Comparison of ENCODE assay signal across 23 cellular contexts in genomic region chr12:70044170-70044569, GRCh38.
A peak's percentile ranks its signal among the peaks of the same experiment; 100 is the strongest.
DNase-seq lines count a peak whose midpoint lies in the region; ATAC-seq, FAIRE-seq and TF ChIP-seq lines count a peak whose summit lies in the region.
"Had no signal": no experiment of that assay in that cellular context is flagged by ENCODE, and none has a peak within 500 bp of the region (broad histone marks: within the 10 kb centered on the region; RNA-seq: fewer than 3 reads in every experiment).

No MANE protein-coding gene starts in this region.

- dilution Hi-C loops in IMR-90 (cut with HindIII; ENCODE audit: low sequenced_read_pairs, unreplicated experiment), result no loop called here

- TF ChIP-seq POLR2A in A549 (IDR thresholded peaks at IDR 0.05; ENCODE audit: low read length) (no peak), IMR-90 (IDR thresholded peaks at IDR 0.05; ENCODE audit: low read depth, low read length) (no peak), K562 (conservative IDR thresholded peaks at IDR 0.05) (no peak), thyroid gland (IDR thresholded peaks at IDR 0.05) (no peak)

- H2AK5ac ChIP-seq in IMR-90 (ENCODE audit: low read depth, low read length), result no peak overlapping the region

- H2AFZ ChIP-seq in IMR-90 (replicated peaks; ENCODE audit: low read length, poor library complexity), result no peak overlapping the region
- no peak overlapping the region for H2AFZ ChIP-seq in K562 (ENCODE audit: low read depth, low read length)
- H2AFZ ChIP-seq: PC-9 had no signal

- 55% methylated on average over 2 of the region's 2 CpGs for WGBS in A549 (ENCODE audit: missing lambda C conversion rate)
- no CpG with 5 or more reads among the region's 2 CpGs for WGBS in IMR-90 (ENCODE audit: extremely low coverage in 2 of 2, insufficient read length in 1 of 2), 2 experiments
- 3% methylated on average over 2 of the region's 2 CpGs for WGBS in K562 (ENCODE audit: insufficient coverage, low coverage, missing lambda C conversion rate)
- WGBS in thyroid gland, 2 donors, result 78 to 90% methylated on average over 2 of the region's 2 CpGs

- no peak overlapping the region for H2AK9ac ChIP-seq in IMR-90 (replicated peaks; ENCODE audit: low read depth, low read length, poor library complexity)

- no peak overlapping the region for H3K4ac ChIP-seq in IMR-90 (ENCODE audit: low read depth, low read length)

- CTCF ChIA-PET in A549 (lab: Yijun Ruan, JAX) (interaction anchor here (0.7 to 1.2 kb wide), 2 partner anchors 14 to 143 kb away, joined by 3 read pairs; no protein-coding TSS in a partner anchor), IMR-90 (lab: Yijun Ruan, JAX) (no interaction called here), K562 (lab: Yijun Ruan, JAX; ENCODE audit: low intra/inter-chr PET ratio) (no interaction called here)

- H3K36me3 ChIP-seq in IMR-90 (ENCODE audit: control insufficient read depth, insufficient read depth, low read length), result no peaks in the 10 kb centered on the region
- no peaks in the 10 kb centered on the region for H3K36me3 ChIP-seq in K562 (ENCODE audit: control insufficient read depth, insufficient read depth, low read length)
- no peaks in the 10 kb centered on the region for H3K36me3 ChIP-seq in thyroid gland
- H3K36me3 ChIP-seq: BE2C had no signal

- H3K79me2 ChIP-seq in K562 (ENCODE audit: control insufficient read depth, insufficient read depth, low read length), result no peaks in the 10 kb centered on the region

- TF ChIP-seq CTCF in A549 (IDR thresholded peaks at IDR 0.05) (no peak), IMR-90 (conservative IDR thresholded peaks at IDR 0.05; ENCODE audit: low read depth, low read length) (no peak), K562 (IDR thresholded peaks at IDR 0.05 in 2 of 3, conservative IDR thresholded peaks at IDR 0.05 in 1 of 3; ENCODE audit: insufficient read depth in 2 of 3, low read depth in 1 of 3, low read length in 3 of 3) (no peak), fibroblast of pulmonary artery (IDR thresholded peaks at IDR 0.05; ENCODE audit: low read length, missing control alignments) (no peak), thyroid gland (IDR thresholded peaks at IDR 0.05) (no peak)

- no peak overlapping the region for H3K4me2 ChIP-seq in A549
- no peak overlapping the region for H3K4me2 ChIP-seq in IMR-90 (ENCODE audit: low read depth, low read length)
- no peak overlapping the region for H3K4me2 ChIP-seq in K562 (ENCODE audit: insufficient read depth, low read length)
- H3K4me2 ChIP-seq: PC-9 had no signal

- no peak overlapping the region for H3K27ac ChIP-seq in A549
- H3K27ac ChIP-seq in IMR-90 (ENCODE audit: insufficient read depth, low read length), result no peak overlapping the region
- 0 out of 3 replicates have a peak overlapping the region, but pooled peaks have one; percentile 9 for H3K27ac ChIP-seq in K562 (ENCODE audit: extremely low read depth, low read depth, low read length)
- H3K27ac ChIP-seq in thyroid gland, result no peak overlapping the region
- H3K27ac ChIP-seq: HL-60, PC-9 had no signal

- no peak overlapping the region for H3K4me3 ChIP-seq in A549
- H3K4me3 ChIP-seq in IMR-90 (ENCODE audit: insufficient read depth, low read depth, low read length), result no peak overlapping the region
- no peak overlapping the region for H3K4me3 ChIP-seq in K562
- no peak overlapping the region for H3K4me3 ChIP-seq in fibroblast of pulmonary artery (replicated peaks; ENCODE audit: low read depth, low read length)
- no peak overlapping the region for H3K4me3 ChIP-seq in thyroid gland (replicated peaks in 1 of 3)
- H3K4me3 ChIP-seq: PC-9 had no signal

- ATAC-seq in A549 (no peak), IMR-90 (ENCODE audit: low read depth) (no peak), K562 (peak; percentile 83), GM18520 (IDR thresholded peaks at IDR 0.05; ENCODE audit: unreplicated experiment) (no peak)

- H3K9ac ChIP-seq in IMR-90 (ENCODE audit: low read depth, low read length) (no peak overlapping the region), K562 (ENCODE audit: insufficient read depth in 1 of 2, low read depth in 2 of 2, low read length in 2 of 2) (no peak overlapping the region)

- BruUV-seq in IMR-90 (replicated peaks; lab: Mats Ljungman, UMichigan), result no TSS peak
- BruUV-seq in K562 (replicated peaks; lab: Mats Ljungman, UMichigan), result no TSS peak

- in situ Hi-C loops in IMR-90 (cut with MboI; ENCODE audit: low sequenced_read_pairs) (no loop called here), K562 (cut with MboI) (no loop called here)

- no peak overlapping the region for H2BK5ac ChIP-seq in IMR-90 (ENCODE audit: low read depth, low read length, poor library complexity, severe bottlenecking)

- H3K18ac ChIP-seq in IMR-90 (ENCODE audit: low read depth, low read length), result no peak overlapping the region

- FAIRE-seq in A549 (lab: Jason Lieb, UNC), result no peak
- FAIRE-seq in K562 (lab: Jason Lieb, UNC), result peak; percentile 80
- FAIRE-seq: A204.1, D721Med had no signal

- H4K20me1 ChIP-seq in IMR-90 (ENCODE audit: insufficient read depth, low read length), result no peaks in the 10 kb centered on the region
- no peaks in the 10 kb centered on the region for H4K20me1 ChIP-seq in K562 (replicated peaks; ENCODE audit: control insufficient read depth, insufficient read depth, low read length)

- no peak overlapping the region for H3K14ac ChIP-seq in IMR-90 (replicated peaks; ENCODE audit: low read depth, low read length)

- no peak overlapping the region for H3K56ac ChIP-seq in IMR-90 (ENCODE audit: extremely low read depth, insufficient read depth, low read length)

- H3K4me1 ChIP-seq in A549 (peaks cover 12% of the 10 kb centered on the region; the same call in 2 of the 3 replicates), IMR-90 (ENCODE audit: control insufficient read depth, insufficient read depth, low read length) (no peaks in the 10 kb centered on the region), K562 (replicated peaks in 1 of 2; ENCODE audit: control insufficient read depth in 2 of 2, insufficient read depth in 2 of 2, low read length in 2 of 2) (peaks cover 0 to 8% of the 10 kb centered on the region in 2 experiments; a peak in 2 of 5 replicates), thyroid gland (no peaks in the 10 kb centered on the region)
- H3K4me1 ChIP-seq: BE2C had no signal

- TF ChIP-seq RAD21 in A549 (conservative IDR thresholded peaks at IDR 0.05 in 1 of 2, IDR thresholded peaks at IDR 0.05 in 1 of 2), result no peak
- no peak for TF ChIP-seq RAD21 in IMR-90 (IDR thresholded peaks at IDR 0.05; ENCODE audit: low read length)
- no peak for TF ChIP-seq RAD21 in K562 (CRISPR knock-in tag; conservative IDR thresholded peaks at IDR 0.05 in 1 of 2, IDR thresholded peaks at IDR 0.05 in 1 of 2)

- H3K9me1 ChIP-seq in IMR-90 (ENCODE audit: insufficient read depth, low read length) (no peaks in the 10 kb centered on the region), K562 (ENCODE audit: control insufficient read depth, insufficient read depth, low read length) (no peaks in the 10 kb centered on the region)

- no peak overlapping the region for H2BK120ac ChIP-seq in IMR-90 (ENCODE audit: low read depth, low read length)

- H4K8ac ChIP-seq in IMR-90 (ENCODE audit: low read depth in 2 of 2, low read length in 2 of 2), result no peak overlapping the region

- POLR2A ChIA-PET in A549 (lab: Yijun Ruan, JAX), result no interaction called here
- POLR2A ChIA-PET in IMR-90 (lab: Charles Lee; ENCODE audit: unreplicated experiment), result no interaction called here
- POLR2A ChIA-PET in K562 (lab: Yijun Ruan, JAX), result interaction anchor here (0.9 to 1.9 kb wide), 3 partner anchors 12 to 63 kb away, joined by 3 to 5 read pairs (median 3); no protein-coding TSS in a partner anchor

- intact Hi-C loops in IMR-90 (cut with micrococcal nuclease), result no loop called here
- intact Hi-C loops in K562 (cut with micrococcal nuclease), result no loop called here
- intact Hi-C loops in thyroid gland (cut with DNase I), result no loop called here

- no peak overlapping the region for H4K5ac ChIP-seq in IMR-90 (ENCODE audit: low read depth, low read length)

- no peak overlapping the region for H4K91ac ChIP-seq in IMR-90 (ENCODE audit: insufficient read depth, low read depth, low read length)

- no peak overlapping the region for H2BK20ac ChIP-seq in IMR-90 (ENCODE audit: low read depth, low read length)

- H3K79me1 ChIP-seq in IMR-90 (ENCODE audit: low read depth in 1 of 2, low read length in 2 of 2), result no peaks in the 10 kb centered on the region

- DNase-seq in A549 (ENCODE audit: low read depth in 1 of 2, low spot score in 1 of 2), result no peak
- DNase-seq in IMR-90, result no peak
- DNase-seq in K562 (ENCODE audit: extremely low read depth in 1 of 4, low spot score in 3 of 4), result peak in 2 of 4 experiments; percentile 33 to 68
- DNase-seq in fibroblast of pulmonary artery (ENCODE audit: low read depth), result peak; percentile 14
- no peak for DNase-seq in AG08396 (ENCODE audit: low spot score)
- no peak for DNase-seq in stimulated activated CD4-positive, alpha-beta T cell treated with anti-CD3 and anti-CD28 coated beads, Interleukin-12 subunit alpha, Interleukin-12 subunit beta, amount 100 ng/mL, for 4 hours
- no peak for DNase-seq in thyroid gland
- DNase-seq: BE2C, DMS53, EL, H9, Karpas-422, MV-4-11, NCI-H1105 treated with DMSO at 0.1 percent for 48 hours, NCI-H2081 treated with DMSO at 0.1 percent for 48 hours, NCI-H526 treated with DMSO at 0.1 percent for 48 hours, PC-9, RPMI8226, SHP77 had no signal

- H2BK15ac ChIP-seq in IMR-90 (ENCODE audit: low read depth, low read length), result no peak overlapping the region

- no peak overlapping the region for H3K23ac ChIP-seq in IMR-90 (ENCODE audit: low read depth, low read length)

- H3K27me3 ChIP-seq in IMR-90 (ENCODE audit: control insufficient read depth, insufficient read depth, low read length), result no peaks in the 10 kb centered on the region
- no peaks in the 10 kb centered on the region for H3K27me3 ChIP-seq in K562 (ENCODE audit: control insufficient read depth in 2 of 2, insufficient read depth in 2 of 2, low read length in 2 of 2)
- H3K27me3 ChIP-seq in thyroid gland, result no peaks in the 10 kb centered on the region
- H3K27me3 ChIP-seq: BE2C had no signal

- no peak for TF ChIP-seq EP300 in A549 (IDR thresholded peaks at IDR 0.05)
- no peak for TF ChIP-seq EP300 in K562 (IDR thresholded peaks at IDR 0.05; ENCODE audit: low read length)

- H3K9me3 ChIP-seq in A549 (no peaks in the 10 kb centered on the region), IMR-90 (ENCODE audit: control insufficient read depth, insufficient read depth, low read length) (no peaks in the 10 kb centered on the region), K562 (replicated peaks; ENCODE audit: control insufficient read depth, insufficient read depth, low read depth, low read length) (no peaks in the 10 kb centered on the region), thyroid gland (no peaks in the 10 kb centered on the region)
- H3K9me3 ChIP-seq: BE2C had no signal

TF ChIP-seq in A549, 52 proteins besides CTCF, POLR2A, EP300 and RAD21 (continues in another document):
- 0 out of 2 replicates have a peak, but pooled peaks have one; percentile 24 for TF ChIP-seq NFE2L2 (conservative IDR thresholded peaks at IDR 0.05; ENCODE audit: low read length)

TF ChIP-seq in IMR-90, 13 proteins besides CTCF, POLR2A, EP300 and RAD21:
- TF ChIP-seq NFE2L2 (IDR thresholded peaks at IDR 0.05; ENCODE audit: low read depth, low read length) (peak; percentile 40; the same call in 1 of the 2 replicates), SMC3 (IDR thresholded peaks at IDR 0.05; ENCODE audit: low read depth, low read length) (no peak)

TF ChIP-seq in K562, 482 proteins besides CTCF, POLR2A, EP300 and RAD21 (continues in another document):
- TF ChIP-seq ATF1 (CRISPR knock-in tag; IDR thresholded peaks at IDR 0.05) (no peak), ATF1 (tag; IDR thresholded peaks at IDR 0.05) (peak; percentile 26; the same call in 1 of the 2 replicates), ZKSCAN8 (CRISPR knock-in tag; IDR thresholded peaks at IDR 0.05) (no peak)

Comparison
In these comparisons a context has a peak if more than half of its experiments do, and no peak if none do; other contexts are left out.
1. Of the 35 proteins assayed by ChIP-seq in both K562 and A549: peak only in K562: none; only in A549: none; in both: MAFK; in neither: 34.